ENCODE assay signal across 16 cellular contexts in the genomic region with DNA sequence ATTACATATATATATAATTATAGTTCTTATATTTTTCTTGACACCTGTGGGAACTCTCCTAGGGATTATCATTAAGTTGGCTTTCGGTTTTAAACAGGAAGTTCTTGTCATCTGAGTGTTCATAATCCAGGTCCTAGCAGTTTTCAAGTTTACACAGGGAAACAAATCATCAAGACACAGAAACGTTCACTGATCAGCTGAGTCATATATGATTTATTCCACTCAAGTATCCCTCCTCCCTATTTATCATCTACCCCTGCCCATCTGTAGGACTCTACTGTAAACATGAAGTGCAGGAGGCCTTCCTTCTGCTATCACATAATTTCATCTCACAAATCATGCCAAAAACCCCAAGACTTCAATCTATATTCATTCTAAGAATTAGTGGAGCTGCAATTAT. TPM values are rescaled to one million over a fixed set of nuclear protein-coding genes. Genes with fewer than 3 reads are reported as not detected.
DNase-seq lines count a peak whose midpoint lies in the region; ATAC-seq and TF ChIP-seq lines count a peak whose summit lies in the region.
"Had no signal": no experiment of that assay in that cellular context is flagged by ENCODE, and none has a peak within 500 bp of the region (broad histone marks: within the 10 kb centered on the region; RNA-seq: fewer than 3 reads in every experiment).

No MANE protein-coding gene starts in this region.

- H3K4me3 ChIP-seq in epithelial cell of esophagus (ENCODE audit: low read length) = no peak overlapping the region
- no peak overlapping the region for H3K4me3 ChIP-seq in transverse colon

- H3K9me3 Mint-ChIP-seq in activated T-helper 17 cell treated with anti-CD3 and anti-CD28 coated beads, Interleukin-2, amount 50 U/mL, for 72 hours = no peaks in the 10 kb centered on the region
- H3K9me3 Mint-ChIP-seq in natural killer cell treated with Interleukin-12 subunit alpha and Interleukin-12 subunit beta and Interleukin-15 and Interleukin-18, amount 100 ng/mL, for 72 hours = no peaks in the 10 kb centered on the region
- H3K9me3 Mint-ChIP-seq: CD4-positive, CD25-positive, alpha-beta regulatory T cell had no signal

- no peak for TF ChIP-seq CTCF in epithelial cell of esophagus (IDR thresholded peaks at IDR 0.05; ENCODE audit: insufficient read depth, low read depth, low read length, missing control alignments)
- TF ChIP-seq CTCF in transverse colon (IDR thresholded peaks at IDR 0.05) = no peak

- peaks cover 5% of the 10 kb centered on the region for H3K4me1 Mint-ChIP-seq in activated T-helper 17 cell treated with anti-CD3 and anti-CD28 coated beads, Interleukin-2, amount 50 U/mL, for 72 hours
- peaks cover 2 to 7% of the 10 kb centered on the region in 2 donors for H3K4me1 Mint-ChIP-seq in natural killer cell treated with Interleukin-12 subunit alpha and Interleukin-12 subunit beta and Interleukin-15 and Interleukin-18, amount 100 ng/mL, for 72 hours (ENCODE audit: low read depth in 2 of 2)

- no peaks in the 10 kb centered on the region for H3K9me3 ChIP-seq in transverse colon

- TF ChIP-seq POLR2A in transverse colon (IDR thresholded peaks at IDR 0.05) = no peak

- no peak for ATAC-seq in activated T-helper 17 cell treated with anti-CD3 and anti-CD28 coated beads, Interleukin-2, amount 50 U/mL, for 72 hours (replicated peaks)
- no peak for ATAC-seq in GM18498 (IDR thresholded peaks at IDR 0.05; ENCODE audit: unreplicated experiment)
- no peak for ATAC-seq in natural killer cell treated with Interleukin-12 subunit alpha and Interleukin-12 subunit beta and Interleukin-15 and Interleukin-18, amount 100 ng/mL, for 72 hours

- H3K4me3 Mint-ChIP-seq in activated T-helper 17 cell treated with anti-CD3 and anti-CD28 coated beads, Interleukin-2, amount 50 U/mL, for 72 hours = no peak overlapping the region
- H3K4me3 Mint-ChIP-seq in natural killer cell treated with Interleukin-12 subunit alpha and Interleukin-12 subunit beta and Interleukin-15 and Interleukin-18, amount 100 ng/mL, for 72 hours = no peak overlapping the region
- H3K4me3 Mint-ChIP-seq: CD4-positive, CD25-positive, alpha-beta regulatory T cell had no signal

- intact Hi-C loops in transverse colon (cut with DNase I; ENCODE audit: low total_unique reads) = no loop called here

- in situ Hi-C loops in transverse colon (cut with MboI; ENCODE audit: low pct_ligation_motif_present in 1 of 4, low pct_unique_long_range_greater_than_20kb in 1 of 4, low sequenced_read_pairs in 3 of 4) = loop anchor here in 1 of 4 donors (25.0 kb wide), 1 partner anchor 110 kb away; the partner anchor contains the start of gene EXOSC3

- H3K36me3 ChIP-seq in transverse colon = peaks cover 0 to 61% (median 22%) of the 10 kb centered on the region in 4 donors

- peak overlapping the region; percentile 36 for H3K27ac Mint-ChIP-seq in activated T-helper 17 cell treated with anti-CD3 and anti-CD28 coated beads, Interleukin-2, amount 50 U/mL, for 72 hours
- H3K27ac Mint-ChIP-seq in natural killer cell treated with Interleukin-12 subunit alpha and Interleukin-12 subunit beta and Interleukin-15 and Interleukin-18, amount 100 ng/mL, for 72 hours = no peak overlapping the region
- H3K27ac Mint-ChIP-seq: CD4-positive, CD25-positive, alpha-beta regulatory T cell had no signal

- H3K27ac ChIP-seq in transverse colon = no peak overlapping the region

- H3K36me3 Mint-ChIP-seq in activated T-helper 17 cell treated with anti-CD3 and anti-CD28 coated beads, Interleukin-2, amount 50 U/mL, for 72 hours (ENCODE audit: low read depth) = peaks cover 79% of the 10 kb centered on the region
- peaks cover 14% of the 10 kb centered on the region for H3K36me3 Mint-ChIP-seq in natural killer cell treated with Interleukin-12 subunit alpha and Interleukin-12 subunit beta and Interleukin-15 and Interleukin-18, amount 100 ng/mL, for 72 hours

- H3K4me1 ChIP-seq in transverse colon = peaks cover 2 to 8% (median 7%) of the 10 kb centered on the region in 4 donors

- DNase-seq in A172 (ENCODE audit: low spot score) (peak; percentile 6), HCEC 1CT (peak; percentile 63), epithelial cell of esophagus (ENCODE audit: low read depth) (peak; percentile 60), transverse colon (no peak), NCI-H2029 (lab: John Stamatoyannopoulos, UW) (no peak)
- no peak for DNase-seq in natural killer cell treated with Interleukin-12 subunit alpha and Interleukin-12 subunit beta and Interleukin-15 and Interleukin-18, amount 100 ng/mL, for 72 hours (ENCODE audit: low spot score)
- DNase-seq: CD4-positive, CD25-positive, alpha-beta regulatory T cell; DMS79; GDM1; GOT3; Kasumi-1; NCI-H1436; NCI-H2081; NCI-H524 treated with DMSO at 0.1 percent for 48 hours had no signal

- H3K27me3 Mint-ChIP-seq in activated T-helper 17 cell treated with anti-CD3 and anti-CD28 coated beads, Interleukin-2, amount 50 U/mL, for 72 hours = no peaks in the 10 kb centered on the region
- no peaks in the 10 kb centered on the region for H3K27me3 Mint-ChIP-seq in natural killer cell treated with Interleukin-12 subunit alpha and Interleukin-12 subunit beta and Interleukin-15 and Interleukin-18, amount 100 ng/mL, for 72 hours
- H3K27me3 Mint-ChIP-seq: CD4-positive, CD25-positive, alpha-beta regulatory T cell had no signal

- no peak for TF ChIP-seq EP300 in transverse colon (IDR thresholded peaks at IDR 0.05; ENCODE audit: low read depth)

- H3K27me3 ChIP-seq in transverse colon = no peaks in the 10 kb centered on the region

- 45 to 71% methylated on average over 1 to 2 of the region's 2 CpGs for WGBS in transverse colon (ENCODE audit: low coverage in 1 of 2), 2 donors

RNA-seq across cellular contexts. Expression of gene SLC25A51, which starts 6.3 kb away (rescaled TPM):
- total RNA-seq in A172 (2014; rRNA removed; shearing (Covaris generic)) = 52.2 and 53.3 TPM in 2 replicates
- 10 to 100 TPM; 20.4 to 34.7 TPM for total RNA-seq in activated T-helper 17 cell treated with anti-CD3 and anti-CD28 coated beads, Interleukin-2, amount 50 U/mL, for 72 hours
- total RNA-seq in transverse colon = 10 to 100 TPM; 15.7 to 30.0 (median 24.1) TPM
- total RNA-seq in natural killer cell treated with Interleukin-12 subunit alpha and Interleukin-12 subunit beta and Interleukin-15 and Interleukin-18, amount 100 ng/mL, for 72 hours = 10 to 100 TPM; 28.7 to 34.7 TPM

Comparison
In these comparisons a context has a peak if more than half of its experiments do, and no peak if none do; other contexts are left out.
1. DNase-seq: peak in A172 (single experiment), HCEC 1CT (single experiment) and epithelial cell of esophagus (single experiment); none in transverse colon (single experiment), NCI-H2029 (single experiment) and natural killer cell treated with Interleukin-12 subunit alpha and Interleukin-12 subunit beta and Interleukin-15 and Interleukin-18, amount 100 ng/mL, for 72 hours (single experiment).